In genomic region chr11:63901660-63902059, GRCh38 we compare ENCODE assay signal across 12 cellular contexts. TPM values are rescaled to one million over a fixed set of nuclear protein-coding genes. Genes with fewer than 3 reads are reported as not detected.
DNase-seq lines count a peak whose midpoint lies in the region; ATAC-seq, FAIRE-seq and TF ChIP-seq lines count a peak whose summit lies in the region.
"Had no signal": no experiment of that assay in that cellular context is flagged by ENCODE, and none has a peak within 500 bp of the region (broad histone marks: within the 10 kb centered on the region; RNA-seq: fewer than 3 reads in every experiment).

No MANE protein-coding gene starts in this region.

- H3K79me1 ChIP-seq in H9 (ENCODE audit: insufficient read depth, low read depth, low read length, poor library complexity, severe bottlenecking) = no peaks in the 10 kb centered on the region

- H3K4me3 ChIP-seq in BE2C (ENCODE audit: low read depth, low read length) (no peak overlapping the region), foreskin fibroblast (ENCODE audit: low read depth in 1 of 2, low read length in 2 of 2) (no peak overlapping the region)

- no peak overlapping the region for H2BK15ac ChIP-seq in H9 (ENCODE audit: low read depth, low read length)

- no peaks in the 10 kb centered on the region for H3K4me1 ChIP-seq in BE2C
- no peaks in the 10 kb centered on the region for H3K4me1 ChIP-seq in H9 (ENCODE audit: insufficient read depth, low read length)

- no peak overlapping the region for H3K9ac ChIP-seq in H9 (ENCODE audit: extremely low read depth, insufficient read length, low read length)

- H2BK120ac ChIP-seq in H9 (ENCODE audit: low read depth, low read length, poor library complexity, severe bottlenecking) = no peak overlapping the region

- H3K23me2 ChIP-seq in H9 (ENCODE audit: insufficient read length, low read depth, low read length, poor library complexity, severe bottlenecking) = no peaks in the 10 kb centered on the region

- H3K56ac ChIP-seq in H9 (ENCODE audit: insufficient read length, low read depth, low read length) = no peak overlapping the region

- no peak overlapping the region for H2AK5ac ChIP-seq in H9 (ENCODE audit: insufficient read length, low read length)

- H3T11ph ChIP-seq in H9 (ENCODE audit: low read length) = no peak overlapping the region

- no peaks in the 10 kb centered on the region for H3K27me3 ChIP-seq in BE2C
- no peaks in the 10 kb centered on the region for H3K27me3 ChIP-seq in H9 (ENCODE audit: insufficient read depth, low read length)

- H3K14ac ChIP-seq in H9 (ENCODE audit: insufficient read depth, low read length) = no peak overlapping the region

- H3K9me3 Mint-ChIP-seq in H9 = no peaks in the 10 kb centered on the region
- H3K9me3 Mint-ChIP-seq: activated naive CD4-positive, alpha-beta T cell treated with anti-CD3 and anti-CD28 coated beads for 36 hours; stimulated activated memory B cell treated with anti-CD40 and anti-IgM and Interleukin-4, amounts not matched to agents 10 μg/mL and 1 μg/mL and 100 μg/mL, for 72 hours had no signal

- FAIRE-seq in RCC 7860 (lab: Jason Lieb, UNC) = no peak

- no peak overlapping the region for H4K8ac ChIP-seq in H9 (replicated peaks; ENCODE audit: insufficient read length, low read depth, low read length)

- H3K27ac ChIP-seq in H9 (ENCODE audit: insufficient read length, low read depth, low read length) = no peak overlapping the region

- H3K36me3 ChIP-seq in BE2C = peaks cover 13% of the 10 kb centered on the region

- H4K5ac ChIP-seq in H9 (ENCODE audit: insufficient read length, low read depth, low read length) = no peak overlapping the region

- H2BK5ac ChIP-seq in H9 (ENCODE audit: insufficient read length, low read length) = no peak overlapping the region

- peak overlapping the region in 1 of 3 experiments; percentile 34; a peak in 2 of 7 replicates for H3K27ac Mint-ChIP-seq in H9
- H3K27ac Mint-ChIP-seq: activated naive CD4-positive, alpha-beta T cell treated with anti-CD3 and anti-CD28 coated beads for 36 hours; stimulated activated memory B cell treated with anti-CD40 and anti-IgM and Interleukin-4, amounts not matched to agents 10 μg/mL and 1 μg/mL and 100 μg/mL, for 72 hours had no signal

- no peak overlapping the region for H2BK20ac ChIP-seq in H9 (ENCODE audit: low read depth, low read length, poor library complexity, severe bottlenecking)

- H3K9me3 ChIP-seq in BE2C = no peaks in the 10 kb centered on the region
- H3K9me3 ChIP-seq in H9 (ENCODE audit: control insufficient read depth, low read depth, low read length) = no peaks in the 10 kb centered on the region

- peak; percentile 44 for TF ChIP-seq CTCF in BE2C (IDR thresholded peaks at IDR 0.05; ENCODE audit: low read depth, low read length)
- peak; percentile 61 for TF ChIP-seq CTCF in H9 (conservative IDR thresholded peaks at IDR 0.05)
- TF ChIP-seq CTCF in foreskin fibroblast (IDR thresholded peaks at IDR 0.05; ENCODE audit: low read depth, low read length) = peak; percentile 51

- peaks cover 7 to 21% of the 10 kb centered on the region in 2 experiments for H3K4me1 Mint-ChIP-seq in H9

- no CpG with 5 or more reads among the region's 3 CpGs for WGBS in H9 (ENCODE audit: extremely low coverage, insufficient read length, low lambda C conversion rate)

- ATAC-seq in GM19328 (IDR thresholded peaks at IDR 0.05; ENCODE audit: unreplicated experiment) = no peak
- no peak for ATAC-seq in HG02571 (IDR thresholded peaks at IDR 0.05; ENCODE audit: unreplicated experiment)
- ATAC-seq: stimulated activated memory B cell treated with anti-CD40 and anti-IgM and Interleukin-4, amounts not matched to agents 10 μg/mL and 1 μg/mL and 100 μg/mL, for 72 hours had no signal

- no peak overlapping the region for H3K4me2 ChIP-seq in H9 (ENCODE audit: insufficient read depth, insufficient read length, low read length)

- no peaks in the 10 kb centered on the region for H4K20me1 ChIP-seq in H9 (ENCODE audit: control insufficient read depth, insufficient read depth, insufficient read length)

- no peak overlapping the region for H2BK12ac ChIP-seq in H9 (ENCODE audit: insufficient read length, low read depth, low read length)

- peaks cover 38 to 90% (median 89%) of the 10 kb centered on the region in 3 experiments; a peak in 6 of 7 replicates for H3K36me3 Mint-ChIP-seq in H9 (ENCODE audit: insufficient read depth in 1 of 3, low read depth in 3 of 3)

- H3K4ac ChIP-seq in H9 (ENCODE audit: low read depth, low read length) = no peak overlapping the region

- no peak overlapping the region for H4K91ac ChIP-seq in H9 (ENCODE audit: insufficient read length, low read depth, low read length)

- no peaks in the 10 kb centered on the region for H3K27me3 Mint-ChIP-seq in H9 (ENCODE audit: low read depth)
- H3K27me3 Mint-ChIP-seq: stimulated activated memory B cell treated with anti-CD40 and anti-IgM and Interleukin-4, amounts not matched to agents 10 μg/mL and 1 μg/mL and 100 μg/mL, for 72 hours had no signal

- no peak overlapping the region for H3K4me3 Mint-ChIP-seq in H9
- H3K4me3 Mint-ChIP-seq: activated naive CD4-positive, alpha-beta T cell treated with anti-CD3 and anti-CD28 coated beads for 36 hours; stimulated activated memory B cell treated with anti-CD40 and anti-IgM and Interleukin-4, amounts not matched to agents 10 μg/mL and 1 μg/mL and 100 μg/mL, for 72 hours had no signal

- DNase-seq in BE2C (no peak), H9 (no peak), UCSD-AML1 (lab: John Stamatoyannopoulos, UW; ENCODE audit: unreplicated experiment) (peak; percentile 32), foreskin fibroblast (peak in 1 of 2 donors; percentile 58), RCC 7860 (ENCODE audit: low spot score) (no peak), 8988T (no peak)
- DNase-seq: activated naive CD4-positive, alpha-beta T cell treated with anti-CD3 and anti-CD28 coated beads for 36 hours; DMS153; NCI-H774 had no signal

- H3K23ac ChIP-seq in H9 (ENCODE audit: insufficient read length, low read depth, low read length) = no peak overlapping the region

- H2AFZ ChIP-seq in H9 (ENCODE audit: low read length) = no peak overlapping the region

- H3K18ac ChIP-seq in H9 (ENCODE audit: insufficient read length, low read depth, low read length) = no peak overlapping the region

- H3K79me2 ChIP-seq in H9 (ENCODE audit: insufficient read depth, low read length) = no peaks in the 10 kb centered on the region

RNA-seq across cellular contexts. Expression of gene RCOR2, which starts 15.3 kb away (rescaled TPM):
- 50.2 TPM for polyA plus RNA-seq in BE2C (2012; ENCODE audit: insufficient read depth, insufficient read length, low read depth)
- 117 and 118 TPM in 2 replicates for total RNA-seq in H9 (2021)

RNA-seq across cellular contexts. Expression of gene NAA40, which starts 37.1 kb away (rescaled TPM):
- 17.7 TPM for polyA plus RNA-seq in BE2C (2012; ENCODE audit: insufficient read depth, insufficient read length, low read depth)
- 43.9 and 44.4 TPM in 2 replicates for total RNA-seq in H9 (2021)
